ENCODE assay signal across 1 cellular context in genomic region chr12:88036368-88036965, GRCh38.
TF ChIP-seq lines count a peak whose summit lies in the region.

No MANE protein-coding gene starts in this region.

TF ChIP-seq in K562, 482 proteins besides CTCF, POLR2A, EP300 and RAD21 (continued from another document):
- TF ChIP-seq ZBTB11 (CRISPR knock-in tag; IDR thresholded peaks at IDR 0.05) = no peak
